In the genomic region with DNA sequence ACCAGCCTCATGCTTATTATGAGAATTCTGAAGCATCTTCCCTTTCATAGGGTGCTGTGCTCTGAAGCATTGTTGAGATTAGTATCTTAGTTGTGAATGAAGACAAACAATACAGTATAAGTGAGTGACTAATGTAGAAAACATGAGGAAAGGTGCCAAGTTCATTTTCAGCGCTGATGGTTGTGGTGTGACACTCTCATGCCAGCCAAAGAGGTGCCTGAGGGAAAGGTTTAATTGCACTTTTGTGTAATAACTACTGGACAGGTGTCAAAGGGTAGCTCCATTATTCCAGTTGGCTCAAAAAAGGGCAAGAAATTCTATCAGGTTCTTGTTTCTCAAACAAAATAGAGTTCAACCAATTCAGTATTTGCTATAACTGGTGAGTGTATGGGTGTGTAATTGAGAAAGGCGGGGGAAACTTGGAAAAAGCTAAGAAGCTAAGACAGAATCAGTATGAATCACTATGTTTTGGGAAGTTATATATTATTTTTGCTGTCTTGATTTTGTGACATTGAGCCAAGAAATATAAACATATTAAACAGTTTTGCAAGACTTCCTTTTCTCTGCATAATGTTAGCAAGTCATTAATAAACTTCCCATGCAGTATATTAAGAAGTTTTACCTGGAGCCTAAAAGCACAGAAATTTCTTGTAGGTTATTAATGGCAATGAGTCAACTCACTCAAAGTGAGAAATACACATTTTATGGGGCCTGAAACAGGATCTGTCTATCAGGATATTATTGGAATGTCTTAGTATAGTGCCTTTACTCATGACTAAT, we compare ENCODE assay signal across 1 cellular context.
TF ChIP-seq lines count a peak whose summit lies in the region.

No MANE protein-coding gene starts in this region.

TF ChIP-seq in GM23338, 12 proteins besides CTCF, POLR2A, EP300 and RAD21 (continued from another document):
- TF ChIP-seq ZNF462 (CRISPR knock-in tag; IDR thresholded peaks at IDR 0.05) (no peak), JUNB (IDR thresholded peaks at IDR 0.05; ENCODE audit: unreplicated experiment) (no peak), ZNF331 (CRISPR knock-in tag; IDR thresholded peaks at IDR 0.05; ENCODE audit: low read depth) (no peak), CREB1 (CRISPR knock-in tag; IDR thresholded peaks at IDR 0.05; ENCODE audit: low read depth) (no peak), NANOG (IDR thresholded peaks at IDR 0.05; ENCODE audit: borderline replicate concordance) (no peak), EZH2phosphoT487 (IDR thresholded peaks at IDR 0.05; ENCODE audit: unreplicated experiment) (no peak), ZNF114 (CRISPR knock-in tag; IDR thresholded peaks at IDR 0.05) (no peak), STAT1 (IDR thresholded peaks at IDR 0.05; ENCODE audit: unreplicated experiment) (no peak)
- TF ChIP-seq, protein P1, sequence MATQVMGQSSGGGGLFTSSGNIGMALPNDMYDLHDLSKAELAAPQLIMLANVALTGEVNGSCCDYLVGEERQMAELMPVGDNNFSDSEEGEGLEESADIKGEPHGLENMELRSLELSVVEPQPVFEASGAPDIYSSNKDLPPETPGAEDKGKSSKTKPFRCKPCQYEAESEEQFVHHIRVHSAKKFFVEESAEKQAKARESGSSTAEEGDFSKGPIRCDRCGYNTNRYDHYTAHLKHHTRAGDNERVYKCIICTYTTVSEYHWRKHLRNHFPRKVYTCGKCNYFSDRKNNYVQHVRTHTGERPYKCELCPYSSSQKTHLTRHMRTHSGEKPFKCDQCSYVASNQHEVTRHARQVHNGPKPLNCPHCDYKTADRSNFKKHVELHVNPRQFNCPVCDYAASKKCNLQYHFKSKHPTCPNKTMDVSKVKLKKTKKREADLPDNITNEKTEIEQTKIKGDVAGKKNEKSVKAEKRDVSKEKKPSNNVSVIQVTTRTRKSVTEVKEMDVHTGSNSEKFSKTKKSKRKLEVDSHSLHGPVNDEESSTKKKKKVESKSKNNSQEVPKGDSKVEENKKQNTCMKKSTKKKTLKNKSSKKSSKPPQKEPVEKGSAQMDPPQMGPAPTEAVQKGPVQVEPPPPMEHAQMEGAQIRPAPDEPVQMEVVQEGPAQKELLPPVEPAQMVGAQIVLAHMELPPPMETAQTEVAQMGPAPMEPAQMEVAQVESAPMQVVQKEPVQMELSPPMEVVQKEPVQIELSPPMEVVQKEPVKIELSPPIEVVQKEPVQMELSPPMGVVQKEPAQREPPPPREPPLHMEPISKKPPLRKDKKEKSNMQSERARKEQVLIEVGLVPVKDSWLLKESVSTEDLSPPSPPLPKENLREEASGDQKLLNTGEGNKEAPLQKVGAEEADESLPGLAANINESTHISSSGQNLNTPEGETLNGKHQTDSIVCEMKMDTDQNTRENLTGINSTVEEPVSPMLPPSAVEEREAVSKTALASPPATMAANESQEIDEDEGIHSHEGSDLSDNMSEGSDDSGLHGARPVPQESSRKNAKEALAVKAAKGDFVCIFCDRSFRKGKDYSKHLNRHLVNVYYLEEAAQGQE (IDR thresholded peaks at IDR 0.05; ENCODE audit: unreplicated experiment), result no peak
